In genomic region chr10:96374985-96375830, GRCh38 we compare ENCODE assay signal across 9 cellular contexts. TPM values are rescaled to one million over a fixed set of nuclear protein-coding genes. Genes with fewer than 3 reads are reported as not detected.
DNase-seq lines count a peak whose midpoint lies in the region; ATAC-seq and TF ChIP-seq lines count a peak whose summit lies in the region.
"Had no signal": no experiment of that assay in that cellular context is flagged by ENCODE, and none has a peak within 500 bp of the region (broad histone marks: within the 10 kb centered on the region; RNA-seq: fewer than 3 reads in every experiment).

No MANE protein-coding gene starts in this region.

- ATAC-seq in GM19395 (IDR thresholded peaks at IDR 0.05; ENCODE audit: unreplicated experiment), result peak; percentile 85

- peaks cover 12% of the 10 kb centered on the region for H3K27me3 Mint-ChIP-seq in endothelial cell (ENCODE audit: unreplicated experiment)

- H3K27ac Mint-ChIP-seq in endothelial cell (ENCODE audit: unreplicated experiment), result no peak overlapping the region

- peak; percentile 92 for DNase-seq in CD1c-positive myeloid dendritic cell (ENCODE audit: extremely low spot score)
- DNase-seq in HPDE6-E6E7 (ENCODE audit: extremely low spot score), result peak; percentile 94
- peak; percentile 77 for DNase-seq in NOMO-1 treated with DMSO at 0.1 percent for 48 hours (lab: John Stamatoyannopoulos, UW; ENCODE audit: unreplicated experiment)
- DNase-seq in activated CD8-positive, alpha-beta memory T cell treated with anti-CD3 and anti-CD28 coated beads, Interleukin-2, amount 50 U/mL, for 1 hour (ENCODE audit: extremely low read depth), result peak; percentile 13
- peak; percentile 93 for DNase-seq in endothelial cell (ENCODE audit: low spot score)
- DNase-seq in midbrain (lab: John Stamatoyannopoulos, UW), result peak; percentile 91
- DNase-seq in stimulated activated CD8-positive, alpha-beta memory T cell treated with anti-CD3 and anti-CD28 coated beads, Interleukin-15, amount 100 ng/mL, for 48 hours (ENCODE audit: low read depth in 2 of 2), result peak; percentile 55 to 56

- peak overlapping the region; percentile 71 for H3K4me3 Mint-ChIP-seq in endothelial cell (ENCODE audit: unreplicated experiment)

- H3K36me3 Mint-ChIP-seq in endothelial cell (ENCODE audit: low read depth, unreplicated experiment), result no peaks in the 10 kb centered on the region

- peak; percentile 82 for TF ChIP-seq CTCF in endothelial cell (IDR thresholded peaks at IDR 0.05; ENCODE audit: unreplicated experiment)

- H3K9me3 Mint-ChIP-seq in endothelial cell (ENCODE audit: unreplicated experiment), result no peaks in the 10 kb centered on the region

- peaks cover 3% of the 10 kb centered on the region for H3K4me1 Mint-ChIP-seq in endothelial cell (ENCODE audit: unreplicated experiment)

RNA-seq across cellular contexts. Expression of gene OPALIN, which starts 16.4 kb away (rescaled TPM):
- total RNA-seq in endothelial cell (ENCODE audit: unreplicated experiment), result not detected
- total RNA-seq: subcutaneous adipose tissue had no signal

Comparison
In these comparisons a context has a peak if more than half of its experiments do, and no peak if none do; other contexts are left out.
1. Peak in every context shown above with its lines: DNase-seq and ATAC-seq.
2. DNase-seq: peak in every context shown above with its lines; median percentile 94 in HPDE6-E6E7; 93 in endothelial cell; 92 in CD1c-positive myeloid dendritic cell; 91 in midbrain; 77 in NOMO-1 treated with DMSO at 0.1 percent for 48 hours; 56 in stimulated activated CD8-positive, alpha-beta memory T cell treated with anti-CD3 and anti-CD28 coated beads, Interleukin-15, amount 100 ng/mL, for 48 hours; 13 in activated CD8-positive, alpha-beta memory T cell treated with anti-CD3 and anti-CD28 coated beads, Interleukin-2, amount 50 U/mL, for 1 hour.